Comparison of ENCODE assay signal across 10 cellular contexts in the genomic region with DNA sequence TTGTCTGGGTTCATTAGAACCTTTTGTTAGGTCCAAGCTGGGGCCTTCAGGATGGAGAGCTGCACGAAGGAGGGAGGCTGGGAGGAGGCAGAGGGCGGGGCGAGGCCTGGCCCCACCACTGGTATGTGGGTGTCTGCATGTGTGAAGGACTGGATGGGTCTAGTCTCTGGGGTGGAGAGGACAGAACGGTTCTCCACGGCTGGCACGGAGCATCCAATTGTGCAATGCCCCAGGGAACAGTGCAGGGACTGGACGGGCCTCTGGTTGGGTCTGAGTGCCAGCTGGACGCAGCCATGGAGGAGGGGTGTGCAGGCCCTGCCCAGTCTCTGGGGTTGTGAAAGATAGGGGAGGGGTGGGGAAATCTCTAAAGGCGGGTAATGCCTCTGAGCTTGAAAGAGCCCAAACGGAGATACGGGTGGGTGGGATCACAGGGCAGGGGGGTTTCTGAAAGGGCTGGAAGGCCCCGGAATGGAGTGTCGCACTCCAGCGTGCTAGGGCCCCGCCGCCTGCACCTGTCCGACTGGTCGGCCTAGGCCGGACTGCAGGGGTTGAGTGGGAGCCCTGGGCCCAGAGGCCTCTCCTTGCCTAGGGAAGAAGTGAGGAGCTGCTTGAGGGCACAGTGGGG. TPM values are rescaled to one million over a fixed set of nuclear protein-coding genes. Genes with fewer than 3 reads are reported as not detected.
A peak's percentile ranks its signal among the peaks of the same experiment; 100 is the strongest.
DNase-seq lines count a peak whose midpoint lies in the region; ATAC-seq, FAIRE-seq and TF ChIP-seq lines count a peak whose summit lies in the region.
"Had no signal": no experiment of that assay in that cellular context is flagged by ENCODE, and none has a peak within 500 bp of the region (broad histone marks: within the 10 kb centered on the region; RNA-seq: fewer than 3 reads in every experiment).

No MANE protein-coding gene starts in this region.

- no peak overlapping the region for H3K4me3 Mint-ChIP-seq in T-helper 2 cell treated with Interferon-gamma antibody and Interleukin-4, amounts not matched to agents 5 μg/mL and 100 μg/mL, for 36 hours

- no peak for TF ChIP-seq RAD21 in H1 (IDR thresholded peaks at IDR 0.05 in 1 of 2, conservative IDR thresholded peaks at IDR 0.05 in 1 of 2; ENCODE audit: low read depth in 2 of 2, low read length in 2 of 2)

- intact Hi-C loops in lower leg skin (cut with DNase I; ENCODE audit: low total_unique reads): no loop called here

- H2BK120ac ChIP-seq in H1 (replicated peaks; ENCODE audit: low read depth, low read length): no peak overlapping the region

- H2BK20ac ChIP-seq in H1 (ENCODE audit: low read length): no peak overlapping the region

- no peak overlapping the region for H4K5ac ChIP-seq in H1 (ENCODE audit: insufficient read length, low read depth, low read length)

- H3K9me3 ChIP-seq in HEK293 (ENCODE audit: control insufficient read depth, insufficient read depth, low read depth, low read length) (no peaks in the 10 kb centered on the region), H1 (ENCODE audit: insufficient read depth in 2 of 2, low read depth in 1 of 2, low read length in 1 of 2) (no peaks in the 10 kb centered on the region), thoracic aorta (no peaks in the 10 kb centered on the region), HAP-1 (no peaks in the 10 kb centered on the region)

- peaks cover 2% of the 10 kb centered on the region for H3K4me1 Mint-ChIP-seq in T-helper 2 cell treated with Interferon-gamma antibody and Interleukin-4, amounts not matched to agents 5 μg/mL and 100 μg/mL, for 36 hours (ENCODE audit: low read depth)

- no peak overlapping the region for H2AFZ ChIP-seq in H1 (ENCODE audit: low read length)

- no peaks in the 10 kb centered on the region for H3K9me3 Mint-ChIP-seq in T-helper 2 cell treated with Interferon-gamma antibody and Interleukin-4, amounts not matched to agents 5 μg/mL and 100 μg/mL, for 36 hours
- H3K9me3 Mint-ChIP-seq: activated T-helper 2 cell treated with anti-CD3 and anti-CD28 coated beads, Interferon-gamma antibody, Interleukin-2, Interleukin-4, amounts not matched to agents 10 μg/mL and 5 μg/mL and 100 μg/mL, durations not matched to agents 14 hours and 24 hours and 36 hours had no signal

- no peak for TF ChIP-seq POLR2A in H1 (IDR thresholded peaks at IDR 0.05; ENCODE audit: control extremely low read depth in 1 of 2, low read depth in 2 of 2, low read length in 2 of 2)
- no peak for TF ChIP-seq POLR2A in lower leg skin (IDR thresholded peaks at IDR 0.05)

- in situ Hi-C loops in HAP-1 (cut with MboI; ENCODE audit: low sequenced_read_pairs): no loop called here

- H3K27me3 ChIP-seq in H1 (replicated peaks in 1 of 4; ENCODE audit: control insufficient read depth in 3 of 4, extremely low read depth in 1 of 4, insufficient read depth in 3 of 4, low read length in 3 of 4): no peaks in the 10 kb centered on the region
- no peaks in the 10 kb centered on the region for H3K27me3 ChIP-seq in thoracic aorta (replicated peaks; ENCODE audit: insufficient read depth)
- no peaks in the 10 kb centered on the region for H3K27me3 ChIP-seq in HAP-1 (ENCODE audit: low read depth)

- H4K20me1 ChIP-seq in H1 (replicated peaks in 1 of 2; ENCODE audit: control insufficient read depth in 1 of 2, insufficient read depth in 2 of 2, low read length in 2 of 2): peaks cover 0 to 19% of the 10 kb centered on the region in 2 experiments

- peak overlapping the region; percentile 93; the same call in 1 of the 2 replicates for H4K8ac ChIP-seq in H1 (ENCODE audit: extremely low read depth, insufficient read depth, low read length)

- no peak overlapping the region for H3K27ac Mint-ChIP-seq in T-helper 2 cell treated with Interferon-gamma antibody and Interleukin-4, amounts not matched to agents 5 μg/mL and 100 μg/mL, for 36 hours
- H3K27ac Mint-ChIP-seq: activated T-helper 2 cell treated with anti-CD3 and anti-CD28 coated beads, Interferon-gamma antibody, Interleukin-2, Interleukin-4, amounts not matched to agents 10 μg/mL and 5 μg/mL and 100 μg/mL, durations not matched to agents 14 hours and 24 hours and 36 hours had no signal

- no peak for FAIRE-seq in H1 (lab: Jason Lieb, UNC)

- no peak overlapping the region for H3K14ac ChIP-seq in H1 (ENCODE audit: insufficient read length)

- H3K18ac ChIP-seq in H1 (ENCODE audit: extremely low read depth, low read length): no peak overlapping the region

- no peak overlapping the region for H3K4ac ChIP-seq in H1 (replicated peaks; ENCODE audit: insufficient read length, low read depth, low read length)

- no peak for TF ChIP-seq CTCF in HEK293 (tag by site-specific recombination; IDR thresholded peaks at IDR 0.05)
- TF ChIP-seq CTCF in H1 (IDR thresholded peaks at IDR 0.05; ENCODE audit: control extremely low read depth in 1 of 3, insufficient read depth in 1 of 3, low read depth in 1 of 3, low read length in 3 of 3): no peak
- TF ChIP-seq CTCF in lower leg skin (IDR thresholded peaks at IDR 0.05): no peak
- TF ChIP-seq CTCF in thoracic aorta (IDR thresholded peaks at IDR 0.05): no peak

- H4K91ac ChIP-seq in H1 (replicated peaks; ENCODE audit: insufficient read length, low read length): no peak overlapping the region

- no peak overlapping the region for H3K56ac ChIP-seq in H1 (replicated peaks; ENCODE audit: insufficient read length, low read depth, low read length)

- H3K4me3 ChIP-seq in HEK293 (ENCODE audit: low read depth, low read length) (no peak overlapping the region), H1 (ENCODE audit: extremely low read depth in 1 of 4, insufficient read depth in 2 of 4, low read depth in 3 of 4, low read length in 4 of 4) (peak overlapping the region; percentile 67 to 100 (median 96); a peak in 5 of 8 replicates), lower leg skin (ENCODE audit: low read depth, poor library complexity, severe bottlenecking) (peak overlapping the region; percentile 93), thoracic aorta (peak overlapping the region; percentile 80), HAP-1 (no peak overlapping the region)

- H3K27ac ChIP-seq in HEK293 (ENCODE audit: extremely low read depth, low read depth, low read length) (no peak overlapping the region), H1 (ENCODE audit: low read depth, low read length) (no peak overlapping the region), thoracic aorta (peak overlapping the region in 1 of 2 donors; percentile 25)

- H3K4me1 ChIP-seq in HEK293 (ENCODE audit: control insufficient read depth, insufficient read depth, low read length): peaks cover 4% of the 10 kb centered on the region; the same call in 1 of the 2 replicates
- peaks cover 0 to 11% (median 7%) of the 10 kb centered on the region in 4 experiments; a peak in 4 of 7 replicates for H3K4me1 ChIP-seq in H1 (replicated peaks in 1 of 4; ENCODE audit: control insufficient read depth in 3 of 4, insufficient read depth in 4 of 4, low read length in 3 of 4)
- H3K4me1 ChIP-seq in thoracic aorta (ENCODE audit: control insufficient read depth in 1 of 2, low read depth in 2 of 2): peaks cover 22 to 39% of the 10 kb centered on the region in 2 donors
- no peaks in the 10 kb centered on the region for H3K4me1 ChIP-seq in HAP-1

- H3K27me3 Mint-ChIP-seq in T-helper 2 cell treated with Interferon-gamma antibody and Interleukin-4, amounts not matched to agents 5 μg/mL and 100 μg/mL, for 36 hours (ENCODE audit: low read depth): peaks cover 30% of the 10 kb centered on the region

- H2AK5ac ChIP-seq in H1 (ENCODE audit: low read depth, low read length): no peak overlapping the region

- CTCF ChIA-PET in HEK293 (lab: Yijun Ruan, JAX): interaction anchor here (0.6 to 1.6 kb wide), 3 partner anchors 18 to 61 kb away, joined by 3 to 5 read pairs (median 3); no protein-coding TSS in a partner anchor
- CTCF ChIA-PET in H1 (lab: Charles Lee; ENCODE audit: partially characterized antibody): interaction anchor here (0.6 to 2.0 kb wide), 12 partner anchors 13 to 146 kb away, joined by 3 to 9 read pairs (median 4); no protein-coding TSS in a partner anchor

- peaks cover 2% of the 10 kb centered on the region; the same call in 1 of the 2 replicates for H3K79me1 ChIP-seq in H1 (ENCODE audit: low read depth, low read length)

- H3K23me2 ChIP-seq in H1 (ENCODE audit: low read depth, low read length): peaks cover 3% of the 10 kb centered on the region; the same call in 1 of the 2 replicates

- no peak overlapping the region for H2BK15ac ChIP-seq in H1 (ENCODE audit: low read length)

- no peak overlapping the region for H3K9ac ChIP-seq in H1 (replicated peaks in 1 of 4; ENCODE audit: extremely low read depth in 1 of 4, low read depth in 3 of 4, low read length in 3 of 4)

- ATAC-seq in thoracic aorta (ENCODE audit: insufficient number of reproducible peaks, low FRiP score, low read depth): peak; percentile 78

- peak overlapping the region; percentile 67 to 90 for H3K4me2 ChIP-seq in H1 (ENCODE audit: insufficient read depth in 1 of 2, low read depth in 2 of 2, low read length in 2 of 2)

- H2BK12ac ChIP-seq in H1 (ENCODE audit: low read depth, low read length): no peak overlapping the region; the same call in 1 of the 2 replicates

- H3K36me3 ChIP-seq in HEK293 (ENCODE audit: control insufficient read depth in 2 of 2, insufficient read depth in 1 of 2, low read length in 2 of 2): no peaks in the 10 kb centered on the region
- no peaks in the 10 kb centered on the region for H3K36me3 ChIP-seq in H1 (ENCODE audit: control insufficient read depth in 2 of 4, insufficient read depth in 4 of 4, low read length in 3 of 4)
- no peaks in the 10 kb centered on the region for H3K36me3 ChIP-seq in thoracic aorta
- no peaks in the 10 kb centered on the region for H3K36me3 ChIP-seq in HAP-1 (replicated peaks)

- H3K36me3 Mint-ChIP-seq in T-helper 2 cell treated with Interferon-gamma antibody and Interleukin-4, amounts not matched to agents 5 μg/mL and 100 μg/mL, for 36 hours (ENCODE audit: low read depth): no peaks in the 10 kb centered on the region

- DNase-seq in H1 (ENCODE audit: low read depth in 1 of 2, low spot score in 2 of 2) (no peak), lower leg skin (ENCODE audit: low spot score in 2 of 2) (peak; percentile 91 to 99), thoracic aorta (ENCODE audit: low spot score) (peak; percentile 68), HAP-1 (ENCODE audit: low spot score in 2 of 2) (no peak), NCI-H1930 (lab: John Stamatoyannopoulos, UW) (no peak), germinal center (ENCODE audit: low spot score) (no peak)
- DNase-seq in T-helper 2 cell treated with Interferon-gamma antibody and Interleukin-4, amounts not matched to agents 5 μg/mL and 100 μg/mL, for 36 hours (ENCODE audit: low spot score): no peak
- DNase-seq: MM.1S had no signal

- H2BK5ac ChIP-seq in H1 (ENCODE audit: low read depth, low read length): no peak overlapping the region

- POLR2A ChIA-PET in HEK293 (lab: Yijun Ruan, JAX) (interaction anchor here (1.7 kb wide), 1 partner anchor 9 kb away, joined by 7 read pairs; no protein-coding TSS in a partner anchor), H1 (lab: Charles Lee; ENCODE audit: partially characterized antibody) (interaction anchor here (0.7 to 3.7 kb wide), 13 partner anchors 9 to 477 kb away, joined by 3 to 18 read pairs (median 4); partner anchors contain the start of genes ANKS3, DNAAF8, GLYR1 and SEC14L5)

- H3K23ac ChIP-seq in H1 (ENCODE audit: insufficient read length): no peak overlapping the region

- TF ChIP-seq EP300 in H1 (IDR thresholded peaks at IDR 0.05; ENCODE audit: borderline replicate concordance in 1 of 2, low read depth in 2 of 2, low read length in 2 of 2): no peak

- H3K79me2 ChIP-seq in H1 (ENCODE audit: control insufficient read depth in 1 of 2, insufficient read depth in 2 of 2, low read length in 2 of 2): peaks cover 0 to 11% of the 10 kb centered on the region in 2 experiments; a peak in 1 of 4 replicates

- 86% methylated on average over 18 of the region's 19 CpGs; no CpG with 5 or more reads in 1 of the 2 experiments for WGBS in H1 (ENCODE audit: extremely low coverage in 1 of 2, insufficient coverage in 1 of 2, insufficient read length in 1 of 2, insufficient replicate concordance in 2 of 2, low coverage in 1 of 2, low lambda C conversion rate in 2 of 2, missing lambda C conversion rate in 1 of 2), 2 experiments
- 23% methylated on average over 17 to 19 of the region's 19 CpGs for WGBS in lower leg skin, 2 donors

RNA-seq across cellular contexts. Expression of gene PPL, which starts 1.6 kb away (rescaled TPM):
- 28.8 and 29.5 TPM in 2 replicates for total RNA-seq in H1 (2021; fragmentation: NEBNext Ultra II Directional; extraction: Animal tissue kit (Norgen Biotek cat#: 25700))
- polyA plus RNA-seq in H1 (2011; rRNA removed): 11.3 and 15.8 TPM in 2 replicates
- 13.7 TPM for polyA plus RNA-seq in H1 (2011; cell fraction: cytosol; rRNA removed)
- polyA plus RNA-seq in H1 (2011; cell fraction: nucleus; rRNA removed): 46.9 TPM
- 16.5 to 27.4 TPM (median 22.8 TPM) in 4 replicates for polyA plus RNA-seq in H1 (2012, experiment 1 of 2)
- 5.2 TPM for polyA plus RNA-seq in H1 (2012, experiment 2 of 2)
- polyA plus RNA-seq in H1 (2013, experiment 1 of 2): 16.4 TPM
- 15.4 TPM for polyA plus RNA-seq in H1 (2013, experiment 2 of 2)
- 21.5 and 22.3 TPM in 2 replicates for polyA minus RNA-seq in H1 (2011; rRNA and poly(A)+ RNA removed)
- 15.9 TPM for polyA minus RNA-seq in H1 (2011; cell fraction: cytosol; rRNA and poly(A)+ RNA removed)
- polyA minus RNA-seq in H1 (2011; cell fraction: nucleus; rRNA and poly(A)+ RNA removed): 21.8 TPM
- total RNA-seq in lower leg skin (100 to 1,000 TPM; 445 to 545 (median 495) TPM), thoracic aorta (10 to 100 TPM; 22.6 to 28.8 TPM)
- total RNA-seq: activated T-helper 2 cell treated with anti-CD3 and anti-CD28 coated beads, Interferon-gamma antibody, Interleukin-2, Interleukin-4, amounts not matched to agents 10 μg/mL and 5 μg/mL and 100 μg/mL, durations not matched to agents 14 hours and 24 hours and 36 hours had no signal

RNA-seq across cellular contexts. Expression of gene SEC14L5, which starts 22.8 kb away (rescaled TPM):
- total RNA-seq in H1 (2021; fragmentation: NEBNext Ultra II Directional; extraction: Animal tissue kit (Norgen Biotek cat#: 25700)): 3.0 and 3.2 TPM in 2 replicates
- 1.9 and 2.1 TPM in 2 replicates for polyA plus RNA-seq in H1 (2011; rRNA removed)
- 2.1 TPM for polyA plus RNA-seq in H1 (2011; cell fraction: cytosol; rRNA removed)
- polyA plus RNA-seq in H1 (2011; cell fraction: nucleus; rRNA removed): 2.7 TPM
- 1.9 to 2.9 TPM (median 2.3 TPM) in 4 replicates for polyA plus RNA-seq in H1 (2012, experiment 1 of 2)
- polyA plus RNA-seq in H1 (2012, experiment 2 of 2): 1.6 TPM
- polyA plus RNA-seq in H1 (2013, experiment 1 of 2): 1.1 TPM
- polyA plus RNA-seq in H1 (2013, experiment 2 of 2): 0.99 TPM
- 4.0 and 5.8 TPM in 2 replicates for polyA minus RNA-seq in H1 (2011; rRNA and poly(A)+ RNA removed)
- 1.7 TPM for polyA minus RNA-seq in H1 (2011; cell fraction: cytosol; rRNA and poly(A)+ RNA removed)
- polyA minus RNA-seq in H1 (2011; cell fraction: nucleus; rRNA and poly(A)+ RNA removed): 2.9 TPM
- 1 to 10 TPM in 2 of 4 donors, under 1 TPM in 2; 0.91 to 2.6 (median 1.3) TPM for total RNA-seq in lower leg skin
- 1 to 10 TPM in 1 of 2 donors, under 1 TPM in 1; 0.92 to 4.6 TPM for total RNA-seq in thoracic aorta
- total RNA-seq: activated T-helper 2 cell treated with anti-CD3 and anti-CD28 coated beads, Interferon-gamma antibody, Interleukin-2, Interleukin-4, amounts not matched to agents 10 μg/mL and 5 μg/mL and 100 μg/mL, durations not matched to agents 14 hours and 24 hours and 36 hours had no signal

Comparison
In these comparisons a context has a peak if more than half of its experiments do, and no peak if none do; other contexts are left out.
1. H3K4me3 ChIP-seq: peak in H1 (4 of 4), lower leg skin (single experiment) and thoracic aorta (single experiment); none in HEK293 (single experiment) and HAP-1 (single experiment).
2. DNase-seq: peak in lower leg skin (2 of 2) and thoracic aorta (single experiment); none in H1 (0 of 2), HAP-1 (0 of 2), NCI-H1930 (0 of 2), T-helper 2 cell treated with Interferon-gamma antibody and Interleukin-4, amounts not matched to agents 5 μg/mL and 100 μg/mL, for 36 hours (single experiment) and germinal center (single experiment).
3. RNA of gene PPL, which starts 1.6 kb away (total RNA-seq): 445 to 545 TPM in lower leg skin; 28.8 to 29.5 TPM in H1 and 22.6 to 28.8 TPM in thoracic aorta; every median in the first group is over 10 times any median in the second.